In genomic region chr5:57850109-57850508, GRCh38 we compare ENCODE assay signal across 17 cellular contexts.
A peak's percentile ranks its signal among the peaks of the same experiment; 100 is the strongest.
DNase-seq lines count a peak whose midpoint lies in the region; ATAC-seq, FAIRE-seq and TF ChIP-seq lines count a peak whose summit lies in the region.
"Had no signal": no experiment of that assay in that cellular context is flagged by ENCODE, and none has a peak within 500 bp of the region (broad histone marks: within the 10 kb centered on the region; RNA-seq: fewer than 3 reads in every experiment).

No MANE protein-coding gene starts in this region.

- CTCF ChIA-PET in Panc1 (lab: Charles Lee): no interaction called here

- BruUV-seq in Panc1 (replicated peaks; lab: Mats Ljungman, UMichigan): no TSS peak

- no peaks in the 10 kb centered on the region for H3K9me3 ChIP-seq in Panc1 (ENCODE audit: control insufficient read depth, insufficient read depth, low read depth, low read length)
- H3K9me3 ChIP-seq: HAP-1 had no signal

- no peaks in the 10 kb centered on the region for H3K4me1 ChIP-seq in Panc1 (ENCODE audit: control insufficient read depth, insufficient read depth, low read length)
- H3K4me1 ChIP-seq: HAP-1 had no signal

- intact Hi-C loops in Panc1 (cut with micrococcal nuclease; ENCODE audit: unreplicated experiment): no loop called here

- no peak overlapping the region for H3K4me3 ChIP-seq in Panc1 (ENCODE audit: low read depth in 2 of 2, low read length in 2 of 2)
- H3K4me3 ChIP-seq in epithelial cell of esophagus (ENCODE audit: low read length): no peak overlapping the region
- H3K4me3 ChIP-seq: GM23338, HAP-1 had no signal

- DNase-seq in A172 (ENCODE audit: low spot score) (peak; percentile 35), HTR-8/SVneo (ENCODE audit: insufficient read length, low spot score) (no peak), Panc1 (ENCODE audit: low read depth, low spot score) (no peak), epithelial cell of esophagus (ENCODE audit: low read depth) (peak; percentile 23), GM13976 (ENCODE audit: low spot score) (no peak), GOT3 (lab: John Stamatoyannopoulos, UW) (no peak), NCI-H510A (lab: John Stamatoyannopoulos, UW) (no peak)
- DNase-seq: 8988T; CD4-positive, alpha-beta memory T cell; DMS153; HFFc6 had no signal

- in situ Hi-C loops in Panc1 (cut with HindIII; ENCODE audit: low pct_unique_long_range_greater_than_20kb, low sequenced_read_pairs): no loop called here
- in situ Hi-C loops in GM13976 (cut with MboI; ENCODE audit: low sequenced_read_pairs, unreplicated experiment): no loop called here

- no peaks in the 10 kb centered on the region for H3K27me3 ChIP-seq in Panc1 (ENCODE audit: control insufficient read depth, insufficient read depth, low read length)

- no peak for ATAC-seq in Panc1
- ATAC-seq in GM19467 (IDR thresholded peaks at IDR 0.05; ENCODE audit: unreplicated experiment): no peak
- ATAC-seq: GM23338, HepG2 had no signal

- peak overlapping the region; percentile 3; the same call in 1 of the 2 replicates for H3K27ac ChIP-seq in Panc1 (ENCODE audit: low read length)
- H3K27ac ChIP-seq: C4-2B had no signal

- FAIRE-seq in HTR-8/SVneo (lab: Jason Lieb, UNC): peak; percentile 33
- FAIRE-seq: GM18507, HepG2 had no signal

- TF ChIP-seq CTCF in Panc1 (IDR thresholded peaks at IDR 0.05) (no peak), epithelial cell of esophagus (IDR thresholded peaks at IDR 0.05; ENCODE audit: insufficient read depth, low read depth, low read length, missing control alignments) (no peak), GM13976 (IDR thresholded peaks at IDR 0.05; ENCODE audit: borderline replicate concordance, control extremely low read depth, extremely low read depth, insufficient read depth, missing control alignments) (no peak)

- POLR2A ChIA-PET in Panc1 (lab: Charles Lee): no interaction called here

- H3K36me3 ChIP-seq in Panc1 (ENCODE audit: control insufficient read depth, insufficient read depth, low read length): no peaks in the 10 kb centered on the region
- H3K36me3 ChIP-seq: HAP-1 had no signal

Comparison
In these comparisons a context has a peak if more than half of its experiments do, and no peak if none do; other contexts are left out.
1. DNase-seq: peak in A172 (single experiment) and epithelial cell of esophagus (single experiment); none in HTR-8/SVneo (single experiment), Panc1 (single experiment), GM13976 (single experiment), GOT3 (single experiment) and NCI-H510A (single experiment).